Comparison of ENCODE assay signal across 8 cellular contexts in genomic region chr4:155796031-155796430, GRCh38. TPM values are rescaled to one million over a fixed set of nuclear protein-coding genes. Genes with fewer than 3 reads are reported as not detected.
DNase-seq lines count a peak whose midpoint lies in the region; ATAC-seq and TF ChIP-seq lines count a peak whose summit lies in the region.

No MANE protein-coding gene starts in this region.

- peaks cover 5% of the 10 kb centered on the region for H3K4me1 Mint-ChIP-seq in WTC11
- peaks cover 6% of the 10 kb centered on the region for H3K4me1 Mint-ChIP-seq in neural crest cell

- intact Hi-C loops in posterior cingulate gyrus (cut with DNase I): no loop called here

- DNase-seq in A172 (ENCODE audit: low spot score): peak; percentile 55
- no peak for DNase-seq in WTC11 (ENCODE audit: low spot score)
- DNase-seq in neural crest cell (ENCODE audit: low read depth, low spot score): no peak
- no peak for DNase-seq in T1000 (lab: John Stamatoyannopoulos, UW)
- no peak for DNase-seq in NCI-H146 (lab: John Stamatoyannopoulos, UW)
- no peak for DNase-seq in posterior cingulate gyrus

- H3K36me3 Mint-ChIP-seq in WTC11 (no peaks in the 10 kb centered on the region), neural crest cell (ENCODE audit: low read depth) (peaks cover 5% of the 10 kb centered on the region)

- H3K27me3 Mint-ChIP-seq in WTC11 (ENCODE audit: low read depth): no peaks in the 10 kb centered on the region
- H3K27me3 Mint-ChIP-seq in neural crest cell (ENCODE audit: low read depth): no peaks in the 10 kb centered on the region

- ATAC-seq in GM18858 (IDR thresholded peaks at IDR 0.05; ENCODE audit: unreplicated experiment) (peak; percentile 83), HG03159 (IDR thresholded peaks at IDR 0.05; ENCODE audit: unreplicated experiment) (peak; percentile 97), WTC11 (peak; percentile 95)

- H3K9me3 Mint-ChIP-seq in WTC11 (no peaks in the 10 kb centered on the region), neural crest cell (no peaks in the 10 kb centered on the region)

- H3K27ac Mint-ChIP-seq in WTC11: no peak overlapping the region
- no peak overlapping the region for H3K27ac Mint-ChIP-seq in neural crest cell (ENCODE audit: unreplicated experiment)

- no peak overlapping the region for H3K4me3 Mint-ChIP-seq in WTC11
- no peak overlapping the region for H3K4me3 Mint-ChIP-seq in neural crest cell

- CTCF ChIA-PET in WTC11 (lab: Charles Lee): interaction anchor here (0.7 to 2.9 kb wide), 3 partner anchors 9 to 157 kb away, joined by 3 to 11 read pairs (median 5); partner anchors contain the start of gene CTSO

- POLR2A ChIA-PET in WTC11 (lab: Charles Lee): no interaction called here

- TF ChIP-seq CTCF in WTC11 (IDR thresholded peaks at IDR 0.05) (no peak; the same call in 1 of the 2 replicates), neural crest cell (conservative IDR thresholded peaks at IDR 0.05) (peak; percentile 60)

TF ChIP-seq in WTC11, 78 proteins besides CTCF, POLR2A, EP300 and RAD21:
- no peak for TF ChIP-seq FOXJ3 (CRISPR knock-in tag; IDR thresholded peaks at IDR 0.05; ENCODE audit: borderline replicate concordance)
- no peak for TF ChIP-seq NFATC4 (CRISPR knock-in tag; IDR thresholded peaks at IDR 0.05)

RNA-seq across cellular contexts. Expression of gene GUCY1B1, which starts 37.2 kb away (rescaled TPM):
- total RNA-seq in A172 (2014; rRNA removed; shearing (Covaris generic)): 3.0 and 6.1 TPM in 2 replicates
- 6.4 to 12.7 TPM (median 7.1 TPM) in 3 replicates for total RNA-seq in WTC11 (2021)
- total RNA-seq in neural crest cell: 6.1 and 6.7 TPM in 2 replicates
